32 cellular contexts compared by ENCODE assay signal in the genomic region with DNA sequence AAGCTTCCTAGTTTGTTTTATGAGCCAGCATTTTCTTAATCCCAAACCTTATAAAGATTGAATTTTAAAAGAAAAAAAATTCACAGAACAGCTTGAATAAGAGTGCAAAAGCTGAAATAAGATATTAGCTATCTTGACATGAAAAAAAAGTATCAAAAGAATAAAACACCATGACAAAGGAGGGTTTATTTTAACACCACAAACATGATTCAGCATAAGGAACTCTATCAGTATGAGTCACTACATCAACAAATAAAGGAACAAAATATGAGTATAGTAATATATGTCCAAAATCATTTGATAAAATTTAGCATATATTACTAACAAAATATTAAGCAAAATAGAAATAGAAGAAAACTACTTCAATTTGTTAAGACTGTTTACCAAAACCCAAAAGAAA. TPM values are rescaled to one million over a fixed set of nuclear protein-coding genes. Genes with fewer than 3 reads are reported as not detected.
DNase-seq lines count a peak whose midpoint lies in the region; ATAC-seq, FAIRE-seq and TF ChIP-seq lines count a peak whose summit lies in the region.
"Had no signal": no experiment of that assay in that cellular context is flagged by ENCODE, and none has a peak within 500 bp of the region (broad histone marks: within the 10 kb centered on the region; RNA-seq: fewer than 3 reads in every experiment).

No MANE protein-coding gene starts in this region.

- H3K9me2 ChIP-seq in HCT116 (ENCODE audit: insufficient read depth) = no peaks in the 10 kb centered on the region

- no peak for ATAC-seq in HCT116
- no peak for ATAC-seq in HG03159 (IDR thresholded peaks at IDR 0.05; ENCODE audit: unreplicated experiment)
- no peak for ATAC-seq in GM21526 (IDR thresholded peaks at IDR 0.05; ENCODE audit: low FRiP score, unreplicated experiment)
- ATAC-seq: body of pancreas; naive thymus-derived CD4-positive, alpha-beta T cell; psoas muscle had no signal

- H3K27me3 Mint-ChIP-seq in astrocyte (ENCODE audit: low read depth, unreplicated experiment) = peaks cover 38% of the 10 kb centered on the region

- TF ChIP-seq POLR2A in HCT116 (IDR thresholded peaks at IDR 0.05; ENCODE audit: borderline replicate concordance, extremely low read depth, insufficient read depth, insufficient read length) = no peak

- H3K79me2 ChIP-seq in HCT116 (ENCODE audit: insufficient read depth, low read length) (no peaks in the 10 kb centered on the region), astrocyte (ENCODE audit: insufficient read depth, low read length) (no peaks in the 10 kb centered on the region)
- H3K79me2 ChIP-seq: hepatocyte had no signal

- H3K4me1 ChIP-seq in HCT116 (ENCODE audit: control insufficient read depth in 1 of 2, insufficient read depth in 2 of 2, low read length in 2 of 2) (peaks cover 3 to 5% of the 10 kb centered on the region in 2 experiments; a peak in 3 of 4 replicates), astrocyte (ENCODE audit: insufficient read depth, low read length) (no peaks in the 10 kb centered on the region)
- H3K4me1 ChIP-seq: psoas muscle had no signal

- H3K27ac Mint-ChIP-seq in astrocyte (ENCODE audit: unreplicated experiment) = no peak overlapping the region
- H3K27ac Mint-ChIP-seq: activated CD4-positive, alpha-beta T cell treated with anti-CD3 and anti-CD28 coated beads, Interleukin-2, amount 10 ng/mL, durations not matched to agents 7 days and 5 days; activated T-cell treated with anti-CD3 and anti-CD28 coated beads, Interleukin-2, amount 50 U/mL, for 24 hours; CD4-positive, alpha-beta T cell; H9; immature natural killer cell; mesothelial cell of epicardium; naive thymus-derived CD4-positive, alpha-beta T cell; stimulated activated naive CD8-positive, alpha-beta T cell treated with anti-CD3 and anti-CD28 coated beads, Interleukin-15, Interleukin-2, amounts not matched to agents 100 ng/mL and 50 ng/mL, for 24 hours had no signal

- H3K9me3 ChIP-seq in HCT116 (ENCODE audit: control insufficient read depth in 1 of 2, insufficient read depth in 1 of 2, low read depth in 1 of 2, low read length in 2 of 2) = no peaks in the 10 kb centered on the region
- no peaks in the 10 kb centered on the region for H3K9me3 ChIP-seq in astrocyte (ENCODE audit: insufficient read depth, low read depth, low read length)
- H3K9me3 ChIP-seq: body of pancreas, thyroid gland had no signal

- CTCF ChIA-PET in HCT116 (lab: Charles Lee) = interaction anchor here (1.4 kb wide), 1 partner anchor 9 kb away, joined by 5 read pairs; a partner anchor contains a TSS

- H3K36me3 ChIP-seq in HCT116 (ENCODE audit: control insufficient read depth in 1 of 2, insufficient read depth in 2 of 2, low read length in 2 of 2) (no peaks in the 10 kb centered on the region), astrocyte (ENCODE audit: insufficient read depth, low read length) (no peaks in the 10 kb centered on the region)
- H3K36me3 ChIP-seq: left ventricle myocardium inferior, thyroid gland had no signal

- RAD21 ChIA-PET in HCT116 (lab: Charles Lee; ENCODE audit: low non-redundant PET in 1 of 2, low total read pairs in 2 of 2, uncharacterized antibody in 2 of 2, unreplicated experiment in 2 of 2) = no interaction called here

- no peak overlapping the region for H3K4me3 Mint-ChIP-seq in astrocyte (ENCODE audit: unreplicated experiment)
- H3K4me3 Mint-ChIP-seq: activated CD4-positive, alpha-beta T cell treated with anti-CD3 and anti-CD28 coated beads, Interleukin-2, amount 10 ng/mL, durations not matched to agents 7 days and 5 days; activated T-cell treated with anti-CD3 and anti-CD28 coated beads, Interleukin-2, amount 50 U/mL, for 24 hours; CD4-positive, alpha-beta T cell; H9; immature natural killer cell; mesothelial cell of epicardium; naive thymus-derived CD4-positive, alpha-beta T cell; stimulated activated naive CD8-positive, alpha-beta T cell treated with anti-CD3 and anti-CD28 coated beads, Interleukin-15, Interleukin-2, amounts not matched to agents 100 ng/mL and 50 ng/mL, for 24 hours had no signal

- H2AFZ ChIP-seq in HCT116 (ENCODE audit: low read depth, low read length, poor library complexity, severe bottlenecking) = peak overlapping the region; percentile 42
- no peak overlapping the region for H2AFZ ChIP-seq in astrocyte (ENCODE audit: low read depth, low read length)
- H2AFZ ChIP-seq: hepatocyte had no signal

- H3K9ac ChIP-seq in HCT116 (ENCODE audit: low read length) = no peak overlapping the region
- H3K9ac ChIP-seq in astrocyte (ENCODE audit: low read length) = no peak overlapping the region

- H4K20me1 ChIP-seq in HCT116 (ENCODE audit: insufficient read depth) = no peaks in the 10 kb centered on the region
- H4K20me1 ChIP-seq in astrocyte (ENCODE audit: insufficient read depth, low read length) = no peaks in the 10 kb centered on the region

- no peaks in the 10 kb centered on the region for H3K36me3 Mint-ChIP-seq in astrocyte (ENCODE audit: low read depth, unreplicated experiment)
- H3K36me3 Mint-ChIP-seq: immature natural killer cell; mesothelial cell of epicardium; naive thymus-derived CD4-positive, alpha-beta T cell had no signal

- DNase-seq in AG08396 (ENCODE audit: low spot score) = peak; percentile 53
- no peak for DNase-seq in HCT116 (ENCODE audit: low read depth, low spot score)
- peak; percentile 34 for DNase-seq in astrocyte (ENCODE audit: low read depth)
- DNase-seq in fibroblast of pulmonary artery (ENCODE audit: low read depth) = peak; percentile 36
- no peak for DNase-seq in urothelium cell line (ENCODE audit: low spot score)
- no peak for DNase-seq in NCI-H2081 treated with DMSO at 0.1 percent for 48 hours (lab: John Stamatoyannopoulos, UW)
- DNase-seq: activated CD4-positive, alpha-beta T cell treated with anti-CD3 and anti-CD28 coated beads, Interleukin-2, amount 10 ng/mL, durations not matched to agents 7 days and 5 days; activated gamma-delta T cell; activated T-cell treated with anti-CD3 and anti-CD28 coated beads, Interleukin-2, amount 50 U/mL, for 24 hours; AML-193; body of pancreas; CD4-positive, alpha-beta T cell; effector CD4-positive, alpha-beta T cell; erythroblast; H9; immature natural killer cell; KBM-7; left ventricle myocardium inferior; naive thymus-derived CD4-positive, alpha-beta T cell; NCI-H1436; psoas muscle; SHP77; T1000; thyroid gland had no signal

- H3K9me3 Mint-ChIP-seq in astrocyte (ENCODE audit: unreplicated experiment) = no peaks in the 10 kb centered on the region
- H3K9me3 Mint-ChIP-seq: activated CD4-positive, alpha-beta T cell treated with anti-CD3 and anti-CD28 coated beads, Interleukin-2, amount 10 ng/mL, durations not matched to agents 7 days and 5 days; activated T-cell treated with anti-CD3 and anti-CD28 coated beads, Interleukin-2, amount 50 U/mL, for 24 hours; CD4-positive, alpha-beta T cell; immature natural killer cell had no signal

- H3K4me3 ChIP-seq in HCT116 (replicated peaks in 1 of 2; ENCODE audit: low read depth in 1 of 2, low read length in 2 of 2) = no peak overlapping the region
- no peak overlapping the region for H3K4me3 ChIP-seq in astrocyte (ENCODE audit: insufficient read depth, low read depth, low read length)
- H3K4me3 ChIP-seq in fibroblast of pulmonary artery (replicated peaks; ENCODE audit: low read depth, low read length) = no peak overlapping the region
- H3K4me3 ChIP-seq: body of pancreas, hepatocyte, left ventricle myocardium inferior, psoas muscle, thyroid gland had no signal

- H3K4me1 Mint-ChIP-seq in astrocyte (ENCODE audit: low read depth, unreplicated experiment) = no peaks in the 10 kb centered on the region

- H3K27me3 ChIP-seq in HCT116 (ENCODE audit: insufficient read depth, low read length) = no peaks in the 10 kb centered on the region
- peaks cover 37% of the 10 kb centered on the region for H3K27me3 ChIP-seq in astrocyte (ENCODE audit: insufficient read depth, low read length)
- H3K27me3 ChIP-seq: body of pancreas, thyroid gland had no signal

- no peak for TF ChIP-seq CTCF in HCT116 (IDR thresholded peaks at IDR 0.05 in 2 of 3, conservative IDR thresholded peaks at IDR 0.05 in 1 of 3; ENCODE audit: borderline replicate concordance in 1 of 3, insufficient read depth in 1 of 3, low read depth in 2 of 3, low read length in 2 of 3)
- TF ChIP-seq CTCF in astrocyte (IDR thresholded peaks at IDR 0.05; ENCODE audit: insufficient read depth, low read depth, low read length) = no peak
- no peak for TF ChIP-seq CTCF in fibroblast of pulmonary artery (IDR thresholded peaks at IDR 0.05; ENCODE audit: low read length, missing control alignments)

- intact Hi-C loops in HCT116 (cut with micrococcal nuclease) = no loop called here

- no peak for TF ChIP-seq RAD21 in HCT116 (IDR thresholded peaks at IDR 0.05; ENCODE audit: low read depth)

- H3K4me2 ChIP-seq in HCT116 (ENCODE audit: low read length) = no peak overlapping the region; the same call in 1 of the 2 replicates
- H3K4me2 ChIP-seq in astrocyte (ENCODE audit: low read length) = no peak overlapping the region
- H3K4me2 ChIP-seq: hepatocyte had no signal

- H3K27ac ChIP-seq in HCT116 (ENCODE audit: low read depth, low read length) (no peak overlapping the region), astrocyte (ENCODE audit: low read depth, low read length) (no peak overlapping the region)
- H3K27ac ChIP-seq: body of pancreas, hepatocyte, left ventricle myocardium inferior, psoas muscle, thyroid gland had no signal

- FAIRE-seq in astrocyte (lab: Jason Lieb, UNC) (no peak), urothelium cell line (lab: Jason Lieb, UNC) (no peak)

- POLR2A ChIA-PET in HCT116 (lab: Charles Lee) = no interaction called here

- no TSS peak for BruUV-seq in HCT116 (replicated peaks; lab: Mats Ljungman, UMichigan)

TF ChIP-seq in HCT116, 20 proteins besides CTCF, POLR2A, EP300 and RAD21 (continues in another document):
- TF ChIP-seq TCF7L2 (IDR thresholded peaks at IDR 0.05; ENCODE audit: borderline replicate concordance, extremely low read depth, insufficient read depth, insufficient read length) = no peak
- no peak for TF ChIP-seq SRF (IDR thresholded peaks at IDR 0.05; ENCODE audit: low read depth)
- no peak for TF ChIP-seq YY1 (IDR thresholded peaks at IDR 0.05; ENCODE audit: extremely low read depth, insufficient replicate concordance, low read depth, low read length)
- no peak for TF ChIP-seq SIN3A (IDR thresholded peaks at IDR 0.05; ENCODE audit: low read depth)
- no peak for TF ChIP-seq POLR2AphosphoS5 (IDR thresholded peaks at IDR 0.05; ENCODE audit: low read depth, low read length)

RNA-seq across cellular contexts. Expression of a gene that starts 9.6 kb away (rescaled TPM):
- 0.27 TPM for total RNA-seq in HCT116 (2021; ENCODE audit: unreplicated experiment)
- 0.31 and 1.0 TPM in 2 replicates for polyA plus RNA-seq in HCT116 (2012)
- 0.46 and 1.5 TPM in 2 replicates for total RNA-seq in astrocyte
- total RNA-seq: activated CD4-positive, alpha-beta T cell treated with anti-CD3 and anti-CD28 coated beads, Interleukin-2, amount 10 ng/mL, durations not matched to agents 7 days and 5 days; CD4-positive, alpha-beta T cell; chondrocyte; G401; hepatocyte; naive thymus-derived CD4-positive, alpha-beta T cell; OCI-LY7 had no signal
- polyA plus RNA-seq: immature natural killer cell; naive thymus-derived CD4-positive, alpha-beta T cell had no signal

Comparison
In these comparisons a context has a peak if more than half of its experiments do, and no peak if none do; other contexts are left out.
1. DNase-seq: peak in AG08396 (single experiment), astrocyte (single experiment) and fibroblast of pulmonary artery (single experiment); none in HCT116 (single experiment), urothelium cell line (single experiment) and NCI-H2081 treated with DMSO at 0.1 percent for 48 hours (single experiment).